Comparison of ENCODE assay signal across 27 cellular contexts in the genomic region with DNA sequence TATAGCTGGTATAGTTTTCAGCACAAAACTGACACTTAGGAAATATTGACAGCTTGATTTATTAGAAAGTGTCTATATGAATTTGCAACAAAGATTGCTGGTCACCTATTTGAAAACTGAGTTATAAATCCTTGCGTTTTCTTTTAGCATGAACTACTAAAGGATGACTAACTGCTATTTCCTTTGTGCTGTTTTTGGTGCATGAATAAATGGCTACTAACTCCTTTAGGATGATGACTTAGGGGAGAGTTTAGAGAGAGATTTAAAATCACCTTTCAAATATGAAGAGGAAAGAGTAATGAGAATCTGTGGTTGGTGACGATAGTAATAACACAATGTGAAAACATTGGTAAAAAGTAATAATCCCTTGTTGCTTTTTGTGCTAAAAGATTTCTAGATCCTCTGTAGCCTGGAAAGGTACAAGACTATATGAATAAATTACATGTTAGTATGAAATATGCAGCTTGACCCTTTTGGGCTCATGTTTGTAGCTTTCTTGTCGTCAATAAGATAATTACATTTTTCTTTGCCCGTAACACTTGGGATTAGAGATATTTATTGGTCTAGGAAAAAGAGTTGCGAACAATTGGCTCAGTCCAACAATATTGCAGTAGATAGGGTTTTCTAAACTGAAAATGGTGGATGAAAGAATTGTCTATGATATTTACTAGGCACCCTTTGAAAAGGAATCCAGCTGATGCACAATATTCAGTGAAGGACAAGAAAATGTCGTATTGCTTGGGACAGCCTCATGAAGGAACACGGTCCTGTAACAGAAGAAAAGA.
A peak's percentile ranks its signal among the peaks of the same experiment; 100 is the strongest.
DNase-seq lines count a peak whose midpoint lies in the region; ATAC-seq and TF ChIP-seq lines count a peak whose summit lies in the region.
"Had no signal": no experiment of that assay in that cellular context is flagged by ENCODE, and none has a peak within 500 bp of the region (broad histone marks: within the 10 kb centered on the region; RNA-seq: fewer than 3 reads in every experiment).

No MANE protein-coding gene starts in this region.

- H3K4ac ChIP-seq in mesendoderm (ENCODE audit: low read depth, low read length), result no peak overlapping the region

- CTCF ChIA-PET in PC-3 (lab: Charles Lee), result interaction anchor here (0.6 kb wide), 1 partner anchor 183 kb away, joined by 3 read pairs; no protein-coding TSS in a partner anchor

- H2AFZ ChIP-seq in PC-3 (ENCODE audit: low read length), result peak overlapping the region; percentile 5; the same call in 1 of the 2 replicates

- no peak overlapping the region for H3K4me3 ChIP-seq in PC-3 (ENCODE audit: low read length)
- H3K4me3 ChIP-seq in mesendoderm (ENCODE audit: low read length), result no peak overlapping the region
- H3K4me3 ChIP-seq in vagina, result no peak overlapping the region
- no peak overlapping the region for H3K4me3 ChIP-seq in lower leg skin (ENCODE audit: low read depth, poor library complexity, severe bottlenecking)
- H3K4me3 ChIP-seq: BLaER1 had no signal

- no peaks in the 10 kb centered on the region for H3F3A ChIP-seq in PC-3 (ENCODE audit: low read length, unreplicated experiment)

- WGBS in mesendoderm (ENCODE audit: extremely low coverage, insufficient coverage, low lambda C conversion rate), result no CpG with 5 or more reads among the region's 7 CpGs
- WGBS in lower leg skin, 2 donors, result 81 to 90% methylated on average over 7 of the region's 7 CpGs

- H3K9me2 ChIP-seq in PC-3 (replicated peaks; ENCODE audit: low read length), result no peaks in the 10 kb centered on the region

- no peak for TF ChIP-seq POLR2A in vagina (IDR thresholded peaks at IDR 0.05)
- no peak for TF ChIP-seq POLR2A in lower leg skin (IDR thresholded peaks at IDR 0.05)

- no peak for TF ChIP-seq CTCF in PC-3 (conservative IDR thresholded peaks at IDR 0.05; ENCODE audit: low read depth, low read length)
- no peak for TF ChIP-seq CTCF in vagina (IDR thresholded peaks at IDR 0.05)
- TF ChIP-seq CTCF in lower leg skin (IDR thresholded peaks at IDR 0.05), result no peak

- no peak overlapping the region for H3K18ac ChIP-seq in mesendoderm (ENCODE audit: low read length)

- H2BK120ac ChIP-seq in mesendoderm (ENCODE audit: low read depth, low read length), result no peak overlapping the region

- H3K4me1 ChIP-seq in PC-3 (ENCODE audit: insufficient read depth, low read length) (peaks cover 14% of the 10 kb centered on the region; the same call in 1 of the 2 replicates), mesendoderm (ENCODE audit: control insufficient read depth, low read depth, low read length) (no peaks in the 10 kb centered on the region), vagina (peaks cover 8% of the 10 kb centered on the region)
- H3K4me1 ChIP-seq: BLaER1, Caco-2 had no signal

- DNase-seq in DMS 273 (lab: John Stamatoyannopoulos, UW; ENCODE audit: unreplicated experiment) (peak; percentile 31), DMS 273 treated with DMSO at 0.1 percent for 48 hours (lab: John Stamatoyannopoulos, UW) (no peak), PC-3 (no peak), mesendoderm (no peak), vagina (ENCODE audit: extremely low spot score in 2 of 2) (no peak), lower leg skin (ENCODE audit: low spot score in 2 of 2) (no peak), NCI-H1436 treated with DMSO at 0.1 percent for 48 hours (lab: John Stamatoyannopoulos, UW) (no peak), activated gamma-delta T cell (lab: John Stamatoyannopoulos, UW) (no peak)
- DNase-seq: ACHN; Caco-2; CD4-positive, alpha-beta T cell; DMS153; GDM1; GOT3; Kasumi-1; MM.1S; NCI-H1048; NCI-H1417 treated with DMSO at 0.1 percent for 48 hours; NCI-H1930; NCI-H2227 treated with DMSO at 0.1 percent for 48 hours; NCI-H510A; NK-92 treated with Interleukin-12 subunit alpha and Interleukin-12 subunit beta, amount 100 ng/mL, for 24 hours; SIG-M5 had no signal

- peak; percentile 24; the same call in 1 of the 2 replicates for ATAC-seq in PC-3
- ATAC-seq: Panc1, SK-N-SH treated with all-trans-retinoic acid at 6 μM for 48 hours had no signal

- no peak overlapping the region for H3K56ac ChIP-seq in mesendoderm (ENCODE audit: low read length)

- H3K36me3 ChIP-seq in PC-3 (ENCODE audit: low read depth, low read length), result no peaks in the 10 kb centered on the region
- H3K36me3 ChIP-seq in mesendoderm (ENCODE audit: control insufficient read depth, insufficient read depth, low read length), result no peaks in the 10 kb centered on the region
- no peaks in the 10 kb centered on the region for H3K36me3 ChIP-seq in vagina
- H3K36me3 ChIP-seq: BLaER1 had no signal

- H3K4me2 ChIP-seq in PC-3 (ENCODE audit: low read length) (peak overlapping the region; percentile 9; the same call in 1 of the 2 replicates), mesendoderm (ENCODE audit: low read length) (no peak overlapping the region)
- H3K4me2 ChIP-seq: BLaER1 had no signal

- POLR2A ChIA-PET in PC-3 (lab: Charles Lee; ENCODE audit: unreplicated experiment), result no interaction called here

- H3K27ac ChIP-seq in PC-3 (ENCODE audit: low read length) (no peak overlapping the region), mesendoderm (ENCODE audit: low read depth, low read length) (no peak overlapping the region), vagina (no peak overlapping the region)
- H3K27ac ChIP-seq: 22Rv1, BLaER1 had no signal

- H3K27me3 ChIP-seq in PC-3 (ENCODE audit: low read length) (no peaks in the 10 kb centered on the region), mesendoderm (ENCODE audit: insufficient read depth, low read length, poor library complexity) (no peaks in the 10 kb centered on the region), vagina (no peaks in the 10 kb centered on the region)
- H3K27me3 ChIP-seq: BLaER1 had no signal

- no peak overlapping the region for H4K5ac ChIP-seq in mesendoderm (ENCODE audit: low read length)

- H3K79me2 ChIP-seq in PC-3 (ENCODE audit: low read length) (no peaks in the 10 kb centered on the region), mesendoderm (ENCODE audit: control insufficient read depth, insufficient read depth, low read length) (no peaks in the 10 kb centered on the region)

- peak overlapping the region; percentile 28 for H2BK15ac ChIP-seq in mesendoderm (replicated peaks; ENCODE audit: low read depth)

- no peak overlapping the region for H4K8ac ChIP-seq in mesendoderm (ENCODE audit: low read depth, low read length)

- intact Hi-C loops in PC-3 (cut with micrococcal nuclease), result no loop called here
- intact Hi-C loops in vagina (cut with DNase I), result no loop called here
- intact Hi-C loops in lower leg skin (cut with DNase I; ENCODE audit: low total_unique reads), result no loop called here

- H3K9me3 ChIP-seq in PC-3 (ENCODE audit: low read length), result no peaks in the 10 kb centered on the region
- H3K9me3 ChIP-seq in vagina, result no peaks in the 10 kb centered on the region
- H3K9me3 ChIP-seq: BLaER1, Caco-2 had no signal

- no peak overlapping the region for H2BK5ac ChIP-seq in mesendoderm (ENCODE audit: low read length)

- no peaks in the 10 kb centered on the region for H3K79me1 ChIP-seq in mesendoderm (ENCODE audit: low read length)

- BruUV-seq in PC-3 (replicated peaks; lab: Mats Ljungman, UMichigan), result no TSS peak

- H4K20me1 ChIP-seq in PC-3 (ENCODE audit: low read length), result no peaks in the 10 kb centered on the region
- H4K20me1 ChIP-seq: BLaER1 had no signal

- H3K9ac ChIP-seq in PC-3 (ENCODE audit: low read length) (no peak overlapping the region), mesendoderm (ENCODE audit: low read length) (no peak overlapping the region)
- H3K9ac ChIP-seq: BLaER1 had no signal

- no peak overlapping the region for H2AK5ac ChIP-seq in mesendoderm (ENCODE audit: low read length)

- no peak overlapping the region for H3K23ac ChIP-seq in mesendoderm (ENCODE audit: low read length)
